ENCODE assay signal across 17 cellular contexts in genomic region chr13:33348366-33348765, GRCh38.
A peak's percentile ranks its signal among the peaks of the same experiment; 100 is the strongest.
DNase-seq lines count a peak whose midpoint lies in the region; ATAC-seq and TF ChIP-seq lines count a peak whose summit lies in the region.
"Had no signal": no experiment of that assay in that cellular context is flagged by ENCODE, and none has a peak within 500 bp of the region (broad histone marks: within the 10 kb centered on the region; RNA-seq: fewer than 3 reads in every experiment).

No MANE protein-coding gene starts in this region.

- H3K27me3 ChIP-seq in left ventricle myocardium inferior (ENCODE audit: low read depth) (no peaks in the 10 kb centered on the region), heart left ventricle (no peaks in the 10 kb centered on the region), layer of hippocampus (ENCODE audit: control insufficient read depth, insufficient read depth, low read length) (no peaks in the 10 kb centered on the region)
- H3K27me3 ChIP-seq: stomach had no signal

- 36 to 49% (median 40%) methylated on average over 2 of the region's 2 CpGs for WGBS in heart left ventricle, 4 donors

- no peaks in the 10 kb centered on the region for H3K36me3 Mint-ChIP-seq in type B pancreatic cell
- no peaks in the 10 kb centered on the region for H3K36me3 Mint-ChIP-seq in activated CD4-positive, alpha-beta memory T cell treated with anti-CD3 and anti-CD28 coated beads, Interleukin-2, amount 10 ng/mL, durations not matched to agents 7 days and 5 days (ENCODE audit: low read depth)

- intact Hi-C loops in left ventricle myocardium inferior (cut with micrococcal nuclease) = no loop called here
- intact Hi-C loops in heart left ventricle (cut with DNase I) = loop anchor here in 3 of 10 donors (5.0 kb wide), 1 partner anchor 61 kb away; the partner anchor contains the start of gene STARD13 (in 3 of the 3)

- H3K4me1 ChIP-seq in left ventricle myocardium inferior (peaks cover 65% of the 10 kb centered on the region), heart left ventricle (peaks cover 0 to 51% (median 21%) of the 10 kb centered on the region in 12 donors)

- H3K27ac ChIP-seq in left ventricle myocardium inferior (replicated peaks) = peak overlapping the region; percentile 89
- H3K27ac ChIP-seq in heart left ventricle = peak overlapping the region in 4 of 12 donors; percentile 30 to 95 (median 92)
- H3K27ac ChIP-seq in caudate nucleus (ENCODE audit: low read depth, low read length) = peak overlapping the region; percentile 60
- H3K27ac ChIP-seq in layer of hippocampus (ENCODE audit: low read depth, low read length) = peak overlapping the region; percentile 82
- H3K27ac ChIP-seq in RWPE1 = no peak overlapping the region
- H3K27ac ChIP-seq: 22Rv1 had no signal

- POLR2A ChIA-PET in RWPE1 (lab: Yijun Ruan, JAX; ENCODE audit: low non-redundant PET) = no interaction called here
- POLR2A ChIA-PET in activated CD4-positive, alpha-beta memory T cell treated with anti-CD3 and anti-CD28 coated beads, Interleukin-2, amount 10 ng/mL, durations not matched to agents 7 days and 5 days (lab: Charles Lee) = no interaction called here

- H3K9me3 Mint-ChIP-seq in type B pancreatic cell = peaks cover 6% of the 10 kb centered on the region
- no peaks in the 10 kb centered on the region for H3K9me3 Mint-ChIP-seq in activated CD4-positive, alpha-beta memory T cell treated with anti-CD3 and anti-CD28 coated beads, Interleukin-2, amount 10 ng/mL, durations not matched to agents 7 days and 5 days

- H3K9me3 ChIP-seq in left ventricle myocardium inferior (replicated peaks) = no peaks in the 10 kb centered on the region
- H3K9me3 ChIP-seq in heart left ventricle = no peaks in the 10 kb centered on the region
- H3K9me3 ChIP-seq: stomach had no signal

- H3K36me3 ChIP-seq in left ventricle myocardium inferior (no peaks in the 10 kb centered on the region), heart left ventricle (no peaks in the 10 kb centered on the region)
- H3K36me3 ChIP-seq: stomach had no signal

- TF ChIP-seq POLR2A in heart left ventricle (IDR thresholded peaks at IDR 0.05) = no peak

- H3K27ac Mint-ChIP-seq in type B pancreatic cell = no peak overlapping the region
- no peak overlapping the region for H3K27ac Mint-ChIP-seq in activated CD4-positive, alpha-beta memory T cell treated with anti-CD3 and anti-CD28 coated beads, Interleukin-2, amount 10 ng/mL, durations not matched to agents 7 days and 5 days

- no peak for TF ChIP-seq CTCF in left ventricle myocardium inferior (IDR thresholded peaks at IDR 0.05; ENCODE audit: borderline replicate concordance)
- no peak for TF ChIP-seq CTCF in heart left ventricle (IDR thresholded peaks at IDR 0.05)
- no peak for TF ChIP-seq CTCF in type B pancreatic cell (conservative IDR thresholded peaks at IDR 0.05)
- TF ChIP-seq CTCF in RWPE1 (conservative IDR thresholded peaks at IDR 0.05; ENCODE audit: low read depth) = no peak

- H3K4me1 Mint-ChIP-seq in type B pancreatic cell (ENCODE audit: unreplicated experiment) = peaks cover 5% of the 10 kb centered on the region
- peaks cover 2% of the 10 kb centered on the region for H3K4me1 Mint-ChIP-seq in activated CD4-positive, alpha-beta memory T cell treated with anti-CD3 and anti-CD28 coated beads, Interleukin-2, amount 10 ng/mL, durations not matched to agents 7 days and 5 days

- ATAC-seq in heart left ventricle = no peak
- ATAC-seq: SK-N-SH treated with all-trans-retinoic acid at 6 μM for 48 hours had no signal

- DNase-seq in left ventricle myocardium inferior = no peak
- DNase-seq in heart left ventricle = no peak
- peak in 1 of 61 donors; percentile 19 for DNase-seq in caudate nucleus (lab: John Stamatoyannopoulos, UW)
- no peak for DNase-seq in type B pancreatic cell (ENCODE audit: extremely low spot score, unreplicated experiment)
- DNase-seq in activated naive CD4-positive, alpha-beta T cell treated with anti-CD3 and anti-CD28 coated beads, Interleukin-2, amount 50 U/mL, for 16 hours = no peak
- DNase-seq in RWPE1 (ENCODE audit: low spot score) = no peak
- DNase-seq in activated CD4-positive, alpha-beta memory T cell treated with anti-CD3 and anti-CD28 coated beads, Interleukin-2, amount 10 ng/mL, durations not matched to agents 7 days and 5 days = no peak
- DNase-seq: activated effector memory CD4-positive, alpha-beta T cell treated with Interleukin-2 at 50 U/mL for 16 hours; effector CD4-positive, alpha-beta T cell; glutamatergic neuron; Kasumi-1; NCI-H187; NCI-H526 treated with DMSO at 0.1 percent for 48 hours; stomach had no signal

- peaks cover 46% of the 10 kb centered on the region for H3K27me3 Mint-ChIP-seq in type B pancreatic cell
- peaks cover 38% of the 10 kb centered on the region for H3K27me3 Mint-ChIP-seq in activated CD4-positive, alpha-beta memory T cell treated with anti-CD3 and anti-CD28 coated beads, Interleukin-2, amount 10 ng/mL, durations not matched to agents 7 days and 5 days

- peak overlapping the region; percentile 38 for H3K4me3 Mint-ChIP-seq in type B pancreatic cell
- H3K4me3 Mint-ChIP-seq in activated CD4-positive, alpha-beta memory T cell treated with anti-CD3 and anti-CD28 coated beads, Interleukin-2, amount 10 ng/mL, durations not matched to agents 7 days and 5 days = no peak overlapping the region

- H3K4me3 ChIP-seq in left ventricle myocardium inferior (peak overlapping the region; percentile 89), heart left ventricle (peak overlapping the region in 3 of 12 donors; percentile 81 to 91 (median 82))

- CTCF ChIA-PET in RWPE1 (lab: Yijun Ruan, JAX) = no interaction called here
- CTCF ChIA-PET in activated CD4-positive, alpha-beta memory T cell treated with anti-CD3 and anti-CD28 coated beads, Interleukin-2, amount 10 ng/mL, durations not matched to agents 7 days and 5 days (lab: Charles Lee) = no interaction called here
